Comparison of ENCODE assay signal across 13 cellular contexts in the genomic region with DNA sequence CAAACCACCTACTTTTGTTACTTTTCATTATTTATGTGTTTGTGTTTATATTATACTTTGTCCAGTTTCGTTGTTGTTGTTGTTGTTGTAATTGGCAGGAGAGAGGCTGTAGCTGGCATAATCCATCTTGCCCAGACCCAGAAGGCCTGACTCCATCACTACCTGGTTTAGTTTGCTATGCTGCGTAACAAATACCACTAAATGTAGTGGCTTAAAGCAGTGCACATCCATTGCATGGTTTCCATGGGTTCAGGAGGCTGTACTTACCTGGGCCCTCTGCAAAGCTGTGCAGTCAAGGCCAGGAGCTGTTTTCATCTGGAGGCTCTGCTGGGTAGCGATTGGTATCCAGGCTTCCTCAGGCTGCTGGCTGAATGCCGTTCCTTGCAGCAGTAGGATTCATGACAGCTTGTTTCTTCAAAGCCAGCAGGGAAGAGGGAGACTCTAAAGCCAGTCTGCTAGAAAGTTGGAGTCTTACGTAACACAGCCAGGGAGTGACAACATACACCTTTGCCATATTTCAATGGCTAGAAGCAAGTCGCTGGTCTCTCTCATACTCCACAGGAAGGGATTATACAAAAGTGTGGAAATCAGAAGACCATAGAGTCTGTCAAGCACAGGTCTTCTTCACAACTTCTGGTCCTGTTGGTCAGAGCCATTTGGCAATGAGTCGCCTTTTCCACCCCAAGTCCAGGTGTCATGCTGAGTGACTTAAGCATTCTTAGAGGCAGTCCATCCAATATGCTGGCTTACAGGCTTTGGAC. TPM values are rescaled to one million over a fixed set of nuclear protein-coding genes. Genes with fewer than 3 reads are reported as not detected.
A peak's percentile ranks its signal among the peaks of the same experiment; 100 is the strongest.
DNase-seq lines count a peak whose midpoint lies in the region; ATAC-seq and TF ChIP-seq lines count a peak whose summit lies in the region.
"Had no signal": no experiment of that assay in that cellular context is flagged by ENCODE, and none has a peak within 500 bp of the region (broad histone marks: within the 10 kb centered on the region; RNA-seq: fewer than 3 reads in every experiment).

No MANE protein-coding gene starts in this region.

- no peak overlapping the region for H2BK12ac ChIP-seq in trophoblast cell (ENCODE audit: low read length)

- H4K20me1 ChIP-seq in GM23248 (ENCODE audit: insufficient read depth) = peaks cover 4% of the 10 kb centered on the region; the same call in 1 of the 2 replicates

- no peak overlapping the region; the same call in 1 of the 2 replicates for H3K4me3 ChIP-seq in GM23248
- H3K4me3 ChIP-seq in choroid plexus epithelial cell (ENCODE audit: low read depth, low read length) = no peak overlapping the region
- no peak overlapping the region for H3K4me3 ChIP-seq in trophoblast cell (ENCODE audit: low read depth, low read length)
- no peak overlapping the region for H3K4me3 ChIP-seq in tibial nerve
- H3K4me3 ChIP-seq: mucosa of descending colon, skin epidermis had no signal

- H3K36me3 ChIP-seq in GM23248 (ENCODE audit: low read depth) (no peaks in the 10 kb centered on the region), trophoblast cell (ENCODE audit: control insufficient read depth in 1 of 2, insufficient read depth in 2 of 2, low read length in 2 of 2) (no peaks in the 10 kb centered on the region), tibial nerve (peaks cover 0 to 1% (median 0%) of the 10 kb centered on the region in 3 donors)

- no peak overlapping the region for H4K12ac ChIP-seq in trophoblast cell (ENCODE audit: low read depth, low read length)

- no peak overlapping the region for H2BK120ac ChIP-seq in trophoblast cell (ENCODE audit: insufficient read depth, low read length, poor library complexity)

- H2AK5ac ChIP-seq in trophoblast cell (ENCODE audit: low read length) = no peak overlapping the region

- H3K79me1 ChIP-seq in trophoblast cell (ENCODE audit: low read length) = no peaks in the 10 kb centered on the region

- H3K4me2 ChIP-seq in GM23248 (ENCODE audit: unreplicated experiment) (peak overlapping the region; percentile 65), trophoblast cell (ENCODE audit: low read length) (no peak overlapping the region)

- no peak overlapping the region for H2BK5ac ChIP-seq in trophoblast cell (ENCODE audit: low read depth, low read length, poor library complexity)

- no peak overlapping the region for H3K4ac ChIP-seq in trophoblast cell (ENCODE audit: low read depth, low read length)

- no peak overlapping the region for H4K91ac ChIP-seq in trophoblast cell (ENCODE audit: low read depth, low read length)

- H3K9me3 ChIP-seq in GM23248 (ENCODE audit: low read depth) (no peaks in the 10 kb centered on the region), trophoblast cell (ENCODE audit: insufficient read depth, low read depth, low read length) (no peaks in the 10 kb centered on the region), tibial nerve (no peaks in the 10 kb centered on the region)
- H3K9me3 ChIP-seq: mucosa of descending colon had no signal

- H4K8ac ChIP-seq in trophoblast cell (ENCODE audit: low read depth, low read length) = no peak overlapping the region

- ATAC-seq in GM18498 (IDR thresholded peaks at IDR 0.05; ENCODE audit: unreplicated experiment) = no peak
- ATAC-seq: mucosa of descending colon had no signal

- 0 out of 2 replicates have a peak, but pooled peaks cover 12% of the 10 kb centered on the region for H3K79me2 ChIP-seq in GM23248 (ENCODE audit: insufficient read depth)
- H3K79me2 ChIP-seq in trophoblast cell (ENCODE audit: control insufficient read depth, insufficient read depth, low read length, poor library complexity) = no peaks in the 10 kb centered on the region

- H3K9ac ChIP-seq in GM23248 (no peak overlapping the region), trophoblast cell (ENCODE audit: low read length) (no peak overlapping the region)

- TF ChIP-seq EP300 in tibial nerve (IDR thresholded peaks at IDR 0.05) = no peak

- H3K14ac ChIP-seq in trophoblast cell (ENCODE audit: low read length) = no peak overlapping the region

- H3K18ac ChIP-seq in trophoblast cell (ENCODE audit: low read length) = no peak overlapping the region

- in situ Hi-C loops in GM23248 (cut with MboI) = no loop called here

- WGBS in GM23248 (ENCODE audit: low coverage in 1 of 2, low lambda C conversion rate in 2 of 2, missing lambda C conversion rate in 2 of 2), 2 experiments = 91 to 93% methylated on average over 7 of the region's 7 CpGs
- WGBS in trophoblast cell (ENCODE audit: extremely low coverage, insufficient coverage, insufficient read length) = no CpG with 5 or more reads among the region's 7 CpGs
- 92 to 95% methylated on average over 7 of the region's 7 CpGs for WGBS in tibial nerve, 2 donors

- peaks cover 17% of the 10 kb centered on the region for H3K4me1 ChIP-seq in GM23248 (ENCODE audit: insufficient read depth)
- no peaks in the 10 kb centered on the region for H3K4me1 ChIP-seq in trophoblast cell (ENCODE audit: control insufficient read depth in 1 of 2, insufficient read depth in 2 of 2, low read length in 2 of 2)
- H3K4me1 ChIP-seq in tibial nerve = peaks cover 0 to 57% (median 18%) of the 10 kb centered on the region in 4 donors

- DNase-seq in GM23248 (peak; percentile 42), MV-4-11 (lab: John Stamatoyannopoulos, UW) (peak; percentile 49), choroid plexus epithelial cell (ENCODE audit: low read depth) (peak; percentile 43), trophoblast cell (peak; percentile 24 to 28), tibial nerve (ENCODE audit: low spot score in 2 of 2) (no peak), iPS-NIHi11 (ENCODE audit: low spot score) (no peak)
- DNase-seq: activated CD4-positive, CD25-positive, alpha-beta regulatory T cell treated with anti-CD3 and anti-CD28 coated beads, Interleukin-2, amount 50 U/mL, for 72 hours; activated gamma-delta T cell treated with Interleukin-2 at 50 U/mL for 16 hours; DMS 273 treated with DMSO at 0.1 percent for 48 hours; mucosa of descending colon; NCI-H2171 had no signal

- no peak overlapping the region for H3K23ac ChIP-seq in trophoblast cell (ENCODE audit: low read length)

- TF ChIP-seq POLR2A in tibial nerve (IDR thresholded peaks at IDR 0.05) = no peak

- H3K9me2 ChIP-seq in GM23248 (ENCODE audit: insufficient read depth) = no peaks in the 10 kb centered on the region

- H2AFZ ChIP-seq in GM23248 (no peak overlapping the region), trophoblast cell (ENCODE audit: insufficient read depth, low read length, poor library complexity) (no peak overlapping the region)

- H3F3A ChIP-seq in GM23248 (ENCODE audit: insufficient read depth) = no peaks in the 10 kb centered on the region

- H3K27me3 ChIP-seq in GM23248 (replicated peaks; ENCODE audit: insufficient read depth) = no peaks in the 10 kb centered on the region
- H3K27me3 ChIP-seq in trophoblast cell (ENCODE audit: insufficient read depth, low read length) = no peaks in the 10 kb centered on the region
- no peaks in the 10 kb centered on the region for H3K27me3 ChIP-seq in tibial nerve

- H3K27ac ChIP-seq in GM23248 (no peak overlapping the region), trophoblast cell (ENCODE audit: low read depth, low read length) (no peak overlapping the region), tibial nerve (no peak overlapping the region)
- H3K27ac ChIP-seq: skin epidermis had no signal

- TF ChIP-seq CTCF in choroid plexus epithelial cell (conservative IDR thresholded peaks at IDR 0.05; ENCODE audit: low read depth, low read length) (no peak), tibial nerve (IDR thresholded peaks at IDR 0.05) (no peak)

RNA-seq across cellular contexts. Expression of gene TNRC6C, which starts 41.1 kb away (rescaled TPM):
- 2.3 and 4.3 TPM in 2 replicates for total RNA-seq in GM23248 (2014; rRNA removed; shearing (Covaris generic))
- 2.3 TPM in 2 replicates for polyA plus RNA-seq in GM23248 (2016; fragmentation: Nextera tagmentation; extraction: Ambion mirVana)
- polyA plus RNA-seq in trophoblast cell (2013) = 1.4 and 1.7 TPM in 2 replicates
- total RNA-seq in tibial nerve = 10 to 100 TPM; 24.0 to 43.5 (median 34.3) TPM

Comparison
In these comparisons a context has a peak if more than half of its experiments do, and no peak if none do; other contexts are left out.
1. DNase-seq: peak in GM23248 (single experiment), MV-4-11 (single experiment), choroid plexus epithelial cell (single experiment) and trophoblast cell (2 of 2); none in tibial nerve (0 of 2) and iPS-NIHi11 (single experiment).